In the genomic region with DNA sequence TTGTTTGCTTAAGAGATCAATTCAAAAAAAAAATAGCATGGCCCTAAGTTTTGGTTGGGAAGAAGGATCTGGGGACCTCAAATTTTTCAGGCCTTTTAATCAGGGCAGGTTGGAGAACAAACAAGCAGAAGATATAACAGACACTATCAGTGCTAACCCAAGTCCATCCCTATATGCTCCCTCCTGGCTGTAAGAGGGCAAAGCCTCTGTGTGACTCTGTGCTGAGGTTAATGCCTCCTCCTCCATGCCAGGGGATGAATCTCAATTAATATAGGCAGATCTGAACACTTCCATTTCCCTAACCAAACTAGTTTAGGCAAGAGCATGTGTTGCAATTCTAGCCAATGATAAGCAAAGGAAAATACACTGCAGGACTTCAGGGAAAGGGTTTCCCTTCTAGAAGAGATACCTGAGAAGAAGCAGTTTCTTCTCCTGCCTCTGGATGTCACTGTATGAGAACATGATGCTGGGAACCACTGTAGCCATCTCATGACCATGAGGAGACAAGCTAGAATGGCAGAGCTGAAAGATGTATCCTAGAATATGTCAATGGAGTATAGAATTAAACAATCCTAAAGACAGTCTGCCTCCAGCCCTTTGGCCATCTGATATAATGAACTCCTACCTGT, we compare ENCODE assay signal across 8 cellular contexts.
DNase-seq lines count a peak whose midpoint lies in the region; ATAC-seq and TF ChIP-seq lines count a peak whose summit lies in the region.

No MANE protein-coding gene starts in this region.

- H3K4me1 Mint-ChIP-seq in progenitor cell of endocrine pancreas (ENCODE audit: low read depth) = peaks cover 8% of the 10 kb centered on the region

- peak; percentile 36 for DNase-seq in AG20443 (ENCODE audit: low spot score)
- peak; percentile 6 for DNase-seq in KBM-7
- DNase-seq in dermis blood vessel endothelial cell = peak; percentile 46
- DNase-seq in progenitor cell of endocrine pancreas (ENCODE audit: low spot score, unreplicated experiment) = no peak
- DNase-seq in NK-92 treated with Interleukin-12 subunit alpha and Interleukin-12 subunit beta, amount 100 ng/mL, for 24 hours (lab: John Stamatoyannopoulos, UW) = no peak
- DNase-seq in NCI-H187 treated with DMSO at 0.1 percent for 48 hours (lab: John Stamatoyannopoulos, UW) = no peak
- no peak for DNase-seq in activated naive CD4-positive, alpha-beta T cell treated with anti-CD3 and anti-CD28 coated beads, Interleukin-2, amount 50 U/mL, for 16 hours

- H3K27me3 Mint-ChIP-seq in progenitor cell of endocrine pancreas = no peaks in the 10 kb centered on the region

- H3K4me3 Mint-ChIP-seq in progenitor cell of endocrine pancreas (ENCODE audit: low read depth) = no peak overlapping the region

- ATAC-seq in GM18511 (IDR thresholded peaks at IDR 0.05; ENCODE audit: unreplicated experiment) = peak; percentile 77

- in situ Hi-C loops in KBM-7 (cut with MboI; ENCODE audit: low pct_unique_long_range_greater_than_20kb, low sequenced_read_pairs) = no loop called here

- H3K9me3 Mint-ChIP-seq in progenitor cell of endocrine pancreas (ENCODE audit: low read depth) = peaks cover 7% of the 10 kb centered on the region

- TF ChIP-seq CTCF in progenitor cell of endocrine pancreas (IDR thresholded peaks at IDR 0.05; ENCODE audit: unreplicated experiment) = peak; percentile 21

- no peaks in the 10 kb centered on the region for H3K36me3 Mint-ChIP-seq in progenitor cell of endocrine pancreas (ENCODE audit: insufficient read depth)

- no peak overlapping the region for H3K27ac Mint-ChIP-seq in progenitor cell of endocrine pancreas

Comparison
In these comparisons a context has a peak if more than half of its experiments do, and no peak if none do; other contexts are left out.
1. DNase-seq: peak in AG20443 (single experiment), KBM-7 (single experiment) and dermis blood vessel endothelial cell (single experiment); none in progenitor cell of endocrine pancreas (single experiment), NK-92 treated with Interleukin-12 subunit alpha and Interleukin-12 subunit beta, amount 100 ng/mL, for 24 hours (single experiment), NCI-H187 treated with DMSO at 0.1 percent for 48 hours (single experiment) and activated naive CD4-positive, alpha-beta T cell treated with anti-CD3 and anti-CD28 coated beads, Interleukin-2, amount 50 U/mL, for 16 hours (single experiment).